Comparison of ENCODE assay signal across 1 cellular context in genomic region chr9:37002413-37003217, GRCh38.
TF ChIP-seq lines count a peak whose summit lies in the region.

No MANE protein-coding gene starts in this region.

TF ChIP-seq in GM12878, 131 proteins besides CTCF, POLR2A, EP300 and RAD21:
- TF ChIP-seq CUX1 (IDR thresholded peaks at IDR 0.05; ENCODE audit: insufficient replicate concordance, low read depth, low read length) = no peak
- no peak for TF ChIP-seq IRF3 (IDR thresholded peaks at IDR 0.05)
- no peak for TF ChIP-seq SMARCA5 (IDR thresholded peaks at IDR 0.05)
- no peak for TF ChIP-seq EED (IDR thresholded peaks at IDR 0.05; ENCODE audit: low read depth)
- TF ChIP-seq PBX3 (IDR thresholded peaks at IDR 0.05; ENCODE audit: insufficient replicate concordance, low read depth, low read length) = no peak
- TF ChIP-seq CHD4 (IDR thresholded peaks at IDR 0.05) = no peak
- TF ChIP-seq STAT3 (IDR thresholded peaks at IDR 0.05; ENCODE audit: low read depth, low read length) = no peak
- no peak for TF ChIP-seq NR2C1 (IDR thresholded peaks at IDR 0.05)
- peak; percentile 57; the same call in 1 of the 2 replicates for TF ChIP-seq GATAD2B (conservative IDR thresholded peaks at IDR 0.05; ENCODE audit: low read depth)
- TF ChIP-seq BHLHE40 (IDR thresholded peaks at IDR 0.05; ENCODE audit: borderline replicate concordance in 1 of 2, low read depth in 2 of 2, low read length in 1 of 2) = peak in 1 of 2 experiments; percentile 71; a peak in 2 of 4 replicates
- TF ChIP-seq CREB1 (IDR thresholded peaks at IDR 0.05; ENCODE audit: low read depth) = no peak
- TF ChIP-seq NKRF (conservative IDR thresholded peaks at IDR 0.05) = 0 out of 2 replicates have a peak, but pooled peaks have one; percentile 14
- no peak for TF ChIP-seq NRF1 (conservative IDR thresholded peaks at IDR 0.05; ENCODE audit: low read depth, low read length)
- TF ChIP-seq FOXK2 (IDR thresholded peaks at IDR 0.05) = no peak
- no peak for TF ChIP-seq KLF5 (IDR thresholded peaks at IDR 0.05; ENCODE audit: partially characterized antibody)
- TF ChIP-seq TCF12 (IDR thresholded peaks at IDR 0.05; ENCODE audit: low read depth, low read length) = no peak
- TF ChIP-seq ZNF384 (IDR thresholded peaks at IDR 0.05; ENCODE audit: borderline replicate concordance, low read depth, low read length) = peak; percentile 56
- no peak for TF ChIP-seq JUND (IDR thresholded peaks at IDR 0.05; ENCODE audit: low read depth, low read length)
- TF ChIP-seq ZBTB40 (IDR thresholded peaks at IDR 0.05; ENCODE audit: borderline replicate concordance) = no peak
- TF ChIP-seq ZNF217 (IDR thresholded peaks at IDR 0.05) = no peak
- no peak for TF ChIP-seq RAD51 (IDR thresholded peaks at IDR 0.05)
- no peak for TF ChIP-seq BCLAF1 (IDR thresholded peaks at IDR 0.05)
- TF ChIP-seq POLR2AphosphoS5 (IDR thresholded peaks at IDR 0.05; ENCODE audit: low read length) = no peak
- 0 out of 2 replicates have a peak, but pooled peaks have one; percentile 50 for TF ChIP-seq LARP7 (IDR thresholded peaks at IDR 0.05)
- TF ChIP-seq ZBTB11 (CRISPR knock-in tag; IDR thresholded peaks at IDR 0.05) = no peak
- no peak for TF ChIP-seq IRF5 (IDR thresholded peaks at IDR 0.05; ENCODE audit: borderline replicate concordance)
- TF ChIP-seq FOXM1 (IDR thresholded peaks at IDR 0.05; ENCODE audit: low read depth, low read length) = no peak
- TF ChIP-seq PML (IDR thresholded peaks at IDR 0.05; ENCODE audit: low read length) = no peak
- TF ChIP-seq SMAD1 (IDR thresholded peaks at IDR 0.05; ENCODE audit: low read depth, partially characterized antibody) = no peak
